In the genomic region with DNA sequence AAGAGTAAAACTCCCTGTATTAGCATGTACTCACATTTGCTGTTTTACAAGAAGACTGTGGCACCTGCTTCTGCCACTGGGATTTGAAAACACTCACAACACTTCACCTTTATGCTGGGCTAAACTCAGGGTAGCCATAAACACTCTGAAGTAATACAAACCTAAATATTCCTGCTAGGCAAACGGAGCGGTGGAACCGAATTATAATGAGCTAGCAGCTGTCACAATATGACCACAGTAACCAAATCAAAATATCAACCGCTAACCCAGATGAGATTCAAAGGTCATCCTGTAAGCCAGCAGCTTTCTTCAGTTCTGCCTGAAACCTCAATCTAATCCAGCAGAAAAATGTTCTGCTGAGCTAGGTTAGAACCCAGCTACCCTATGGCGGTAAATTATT, we compare ENCODE assay signal across 1 cellular context.
TF ChIP-seq lines count a peak whose summit lies in the region.

No MANE protein-coding gene starts in this region.

TF ChIP-seq in HEK293T, 16 proteins besides CTCF, POLR2A, EP300 and RAD21 (continued from another document):
- no peak for TF ChIP-seq SP1 (IDR thresholded peaks at IDR 0.05)
- no peak for TF ChIP-seq FOXM1 (IDR thresholded peaks at IDR 0.05; ENCODE audit: borderline replicate concordance)
- TF ChIP-seq ELF4 (IDR thresholded peaks at IDR 0.05), result no peak
- no peak for TF ChIP-seq SUZ12 (IDR thresholded peaks at IDR 0.05)
- TF ChIP-seq FOXA1 (IDR thresholded peaks at IDR 0.05), result no peak
- TF ChIP-seq ZNF384 (IDR thresholded peaks at IDR 0.05), result no peak
- TF ChIP-seq L3MBTL2 (conservative IDR thresholded peaks at IDR 0.05), result no peak
- TF ChIP-seq FOXK2 (IDR thresholded peaks at IDR 0.05), result no peak
